Comparison of ENCODE assay signal across 1 cellular context in genomic region chr5:131450941-131451340, GRCh38.
TF ChIP-seq lines count a peak whose summit lies in the region.

No MANE protein-coding gene starts in this region.

TF ChIP-seq in HepG2, 621 proteins besides CTCF, POLR2A, EP300 and RAD21 (continued from another document and continues in another):
- TF ChIP-seq PAXIP1 (CRISPR knock-in tag; conservative IDR thresholded peaks at IDR 0.05) (peak; percentile 39; the same call in 1 of the 2 replicates), ZNF512B (CRISPR knock-in tag; IDR thresholded peaks at IDR 0.05; ENCODE audit: borderline replicate concordance) (no peak), ZHX1 (CRISPR knock-in tag; IDR thresholded peaks at IDR 0.05; ENCODE audit: low read depth) (no peak), ARID3A (IDR thresholded peaks at IDR 0.05; ENCODE audit: low read depth, low read length) (no peak), FOXA3 (CRISPR knock-in tag; IDR thresholded peaks at IDR 0.05) (0 out of 2 replicates have a peak, but pooled peaks have one; percentile 21), U2AF1 (optimal IDR thresholded peaks at IDR 0.05; ENCODE audit: low read depth, low read length) (no peak), ZNF883 (CRISPR knock-in tag; IDR thresholded peaks at IDR 0.05; ENCODE audit: not compliant biosample characterization) (no peak), AHDC1 (CRISPR knock-in tag; IDR thresholded peaks at IDR 0.05; ENCODE audit: borderline replicate concordance) (peak; percentile 24; the same call in 1 of the 2 replicates), FOXJ3 (CRISPR knock-in tag; IDR thresholded peaks at IDR 0.05; ENCODE audit: borderline replicate concordance) (no peak), TMF1 (CRISPR knock-in tag; IDR thresholded peaks at IDR 0.05; ENCODE audit: low read depth) (no peak), ATF5 (CRISPR knock-in tag; IDR thresholded peaks at IDR 0.05; ENCODE audit: low read depth) (no peak), ZFP41 (CRISPR knock-in tag; IDR thresholded peaks at IDR 0.05; ENCODE audit: borderline replicate concordance) (no peak), SMARCC2 (IDR thresholded peaks at IDR 0.05) (no peak), ELF4 (CRISPR knock-in tag; IDR thresholded peaks at IDR 0.05; ENCODE audit: borderline replicate concordance) (no peak), MXD3 (CRISPR knock-in tag; IDR thresholded peaks at IDR 0.05) (no peak), CREB3 (CRISPR knock-in tag; IDR thresholded peaks at IDR 0.05) (no peak), ZNF570 (CRISPR knock-in tag; IDR thresholded peaks at IDR 0.05; ENCODE audit: borderline replicate concordance) (no peak), ZNF768 (CRISPR knock-in tag; IDR thresholded peaks at IDR 0.05) (no peak), NR2F2 (IDR thresholded peaks at IDR 0.05; ENCODE audit: borderline replicate concordance, low read depth) (no peak), RNF219 (CRISPR knock-in tag; IDR thresholded peaks at IDR 0.05) (no peak), MIXL1 (CRISPR knock-in tag; IDR thresholded peaks at IDR 0.05) (peak; percentile 36; the same call in 1 of the 2 replicates)
- TF ChIP-seq, protein P1, sequence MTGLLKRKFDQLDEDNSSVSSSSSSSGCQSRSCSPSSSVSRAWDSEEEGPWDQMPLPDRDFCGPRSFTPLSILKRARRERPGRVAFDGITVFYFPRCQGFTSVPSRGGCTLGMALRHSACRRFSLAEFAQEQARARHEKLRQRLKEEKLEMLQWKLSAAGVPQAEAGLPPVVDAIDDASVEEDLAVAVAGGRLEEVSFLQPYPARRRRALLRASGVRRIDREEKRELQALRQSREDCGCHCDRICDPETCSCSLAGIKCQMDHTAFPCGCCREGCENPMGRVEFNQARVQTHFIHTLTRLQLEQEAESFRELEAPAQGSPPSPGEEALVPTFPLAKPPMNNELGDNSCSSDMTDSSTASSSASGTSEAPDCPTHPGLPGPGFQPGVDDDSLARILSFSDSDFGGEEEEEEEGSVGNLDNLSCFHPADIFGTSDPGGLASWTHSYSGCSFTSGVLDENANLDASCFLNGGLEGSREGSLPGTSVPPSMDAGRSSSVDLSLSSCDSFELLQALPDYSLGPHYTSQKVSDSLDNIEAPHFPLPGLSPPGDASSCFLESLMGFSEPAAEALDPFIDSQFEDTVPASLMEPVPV (CRISPR knock-in tag; IDR thresholded peaks at IDR 0.05) = no peak
